ENCODE assay signal across 9 cellular contexts in genomic region chr7:128266891-128267839, GRCh38. TPM values are rescaled to one million over a fixed set of nuclear protein-coding genes. Genes with fewer than 3 reads are reported as not detected.
DNase-seq lines count a peak whose midpoint lies in the region; ATAC-seq and TF ChIP-seq lines count a peak whose summit lies in the region.
"Had no signal": no experiment of that assay in that cellular context is flagged by ENCODE, and none has a peak within 500 bp of the region (broad histone marks: within the 10 kb centered on the region; RNA-seq: fewer than 3 reads in every experiment).

No MANE protein-coding gene starts in this region.

- no peak overlapping the region for H3K4me3 Mint-ChIP-seq in natural killer cell
- H3K4me3 Mint-ChIP-seq: B cell had no signal

- H3K36me3 Mint-ChIP-seq in natural killer cell, result no peaks in the 10 kb centered on the region

- TF ChIP-seq CTCF in natural killer cell (IDR thresholded peaks at IDR 0.05), result no peak

- ATAC-seq in Right ventricle myocardium inferior (peak; percentile 80), natural killer cell (no peak)

- intact Hi-C loops in Right ventricle myocardium inferior (cut with DNase I) (no loop called here), cardiac septum (cut with DNase I) (no loop called here), natural killer cell (cut with micrococcal nuclease) (no loop called here)

- peaks cover 22 to 23% of the 10 kb centered on the region in 2 donors for H3K27me3 Mint-ChIP-seq in natural killer cell (ENCODE audit: low read depth in 2 of 2)

- DNase-seq in Right ventricle myocardium inferior (ENCODE audit: missing footprints) (peak; percentile 77), cardiac septum (ENCODE audit: low spot score) (no peak), amniotic stem cell (lab: John Stamatoyannopoulos, UW) (peak; percentile 13), hippocampal formation (lab: John Stamatoyannopoulos, UW) (peak; percentile 29 to 45), renal cortical epithelial cell (ENCODE audit: low read depth) (peak; percentile 82), natural killer cell (no peak), SKM-1 (lab: John Stamatoyannopoulos, UW; ENCODE audit: unreplicated experiment) (no peak), Kasumi-1 (lab: John Stamatoyannopoulos, UW) (no peak)

- H3K4me1 Mint-ChIP-seq in natural killer cell, result no peaks in the 10 kb centered on the region
- H3K4me1 Mint-ChIP-seq: B cell had no signal

- no peaks in the 10 kb centered on the region for H3K9me3 Mint-ChIP-seq in natural killer cell

- no peak overlapping the region for H3K27ac Mint-ChIP-seq in natural killer cell
- H3K27ac Mint-ChIP-seq: B cell had no signal

RNA-seq across cellular contexts. Expression of gene LEP, which starts 26.1 kb away (rescaled TPM):
- total RNA-seq in Right ventricle myocardium inferior, result 2.7 TPM
- total RNA-seq in cardiac septum, result 0.30 TPM
- total RNA-seq in renal cortical epithelial cell, result not detected in 2 replicates
- total RNA-seq in natural killer cell, result not detected
- total RNA-seq: B cell had no signal

Comparison
In these comparisons a context has a peak if more than half of its experiments do, and no peak if none do; other contexts are left out.
1. DNase-seq: peak in Right ventricle myocardium inferior (single experiment), amniotic stem cell (single experiment), hippocampal formation (2 of 2) and renal cortical epithelial cell (single experiment); none in cardiac septum (single experiment), natural killer cell (single experiment), SKM-1 (single experiment) and Kasumi-1 (0 of 2).